ENCODE assay signal across 9 cellular contexts in the genomic region with DNA sequence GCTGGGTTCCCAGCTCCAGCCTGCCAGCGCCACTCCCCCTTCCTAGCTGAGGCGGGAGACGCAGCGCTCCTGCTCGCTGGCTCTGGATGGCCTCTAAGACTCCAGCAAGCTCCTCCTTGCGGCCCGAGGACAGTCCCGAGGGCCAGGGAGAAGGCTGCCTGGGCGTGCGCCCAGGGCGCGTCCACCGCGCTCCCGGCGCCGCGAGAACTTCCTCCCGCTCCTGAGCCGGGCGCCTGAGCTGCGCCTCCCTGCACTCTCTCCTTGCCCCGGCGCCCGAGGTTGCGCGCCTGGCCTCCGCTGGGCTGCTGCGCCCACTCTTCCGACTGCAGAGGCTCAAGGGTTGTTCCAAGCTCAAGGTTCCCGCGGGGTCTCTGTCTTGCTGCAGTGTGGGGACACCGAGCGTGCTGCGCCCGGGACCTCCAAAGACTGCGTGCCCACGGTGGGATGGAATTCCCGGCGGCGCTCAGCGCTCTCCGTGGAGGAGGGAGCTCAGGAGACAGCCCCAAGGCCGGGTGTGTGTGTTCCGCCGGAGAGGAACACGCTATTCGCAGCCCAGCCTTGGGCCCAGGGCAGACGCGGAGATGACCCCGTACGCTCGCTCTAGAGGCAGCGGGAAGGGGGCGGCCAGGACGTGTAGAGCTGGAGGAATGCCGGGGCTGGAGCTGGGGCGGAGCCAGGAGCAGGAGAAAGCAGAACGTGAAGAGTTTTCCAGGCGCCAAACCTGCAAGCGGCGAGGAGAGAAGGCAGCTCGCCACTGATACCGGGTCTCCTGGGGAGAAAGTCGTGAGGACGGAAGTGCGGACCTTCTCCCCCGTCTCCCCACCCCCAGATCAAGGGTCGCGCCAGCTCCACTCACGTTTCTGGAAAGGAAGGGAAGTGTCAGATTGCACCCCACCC. TPM values are rescaled to one million over a fixed set of nuclear protein-coding genes. Genes with fewer than 3 reads are reported as not detected.
DNase-seq lines count a peak whose midpoint lies in the region; ATAC-seq and TF ChIP-seq lines count a peak whose summit lies in the region.
"Had no signal": no experiment of that assay in that cellular context is flagged by ENCODE, and none has a peak within 500 bp of the region (broad histone marks: within the 10 kb centered on the region; RNA-seq: fewer than 3 reads in every experiment).

A gene with protein sequence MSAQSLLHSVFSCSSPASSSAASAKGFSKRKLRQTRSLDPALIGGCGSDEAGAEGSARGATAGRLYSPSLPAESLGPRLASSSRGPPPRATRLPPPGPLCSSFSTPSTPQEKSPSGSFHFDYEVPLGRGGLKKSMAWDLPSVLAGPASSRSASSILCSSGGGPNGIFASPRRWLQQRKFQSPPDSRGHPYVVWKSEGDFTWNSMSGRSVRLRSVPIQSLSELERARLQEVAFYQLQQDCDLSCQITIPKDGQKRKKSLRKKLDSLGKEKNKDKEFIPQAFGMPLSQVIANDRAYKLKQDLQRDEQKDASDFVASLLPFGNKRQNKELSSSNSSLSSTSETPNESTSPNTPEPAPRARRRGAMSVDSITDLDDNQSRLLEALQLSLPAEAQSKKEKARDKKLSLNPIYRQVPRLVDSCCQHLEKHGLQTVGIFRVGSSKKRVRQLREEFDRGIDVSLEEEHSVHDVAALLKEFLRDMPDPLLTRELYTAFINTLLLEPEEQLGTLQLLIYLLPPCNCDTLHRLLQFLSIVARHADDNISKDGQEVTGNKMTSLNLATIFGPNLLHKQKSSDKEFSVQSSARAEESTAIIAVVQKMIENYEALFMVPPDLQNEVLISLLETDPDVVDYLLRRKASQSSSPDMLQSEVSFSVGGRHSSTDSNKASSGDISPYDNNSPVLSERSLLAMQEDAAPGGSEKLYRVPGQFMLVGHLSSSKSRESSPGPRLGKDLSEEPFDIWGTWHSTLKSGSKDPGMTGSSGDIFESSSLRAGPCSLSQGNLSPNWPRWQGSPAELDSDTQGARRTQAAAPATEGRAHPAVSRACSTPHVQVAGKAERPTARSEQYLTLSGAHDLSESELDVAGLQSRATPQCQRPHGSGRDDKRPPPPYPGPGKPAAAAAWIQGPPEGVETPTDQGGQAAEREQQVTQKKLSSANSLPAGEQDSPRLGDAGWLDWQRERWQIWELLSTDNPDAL (N-terminal part only) (minus strand): TSS at position 777 of the 897 bp plus-strand sequence. CDS start 1,092 bp downstream, outside the sequence.

- ATAC-seq in left cardiac atrium (peak; percentile 87 to 93), GM21619 (IDR thresholded peaks at IDR 0.05; ENCODE audit: unreplicated experiment) (no peak)

- peak in 2 of 3 experiments; percentile 76 to 78 for DNase-seq in NCI-H1417 (lab: John Stamatoyannopoulos, UW)
- no peak for DNase-seq in NCI-H1417 treated with DMSO at 0.1 percent for 48 hours (lab: John Stamatoyannopoulos, UW)
- peak; percentile 13 for DNase-seq in T1000 (lab: John Stamatoyannopoulos, UW)
- no peak for DNase-seq in left cardiac atrium
- DNase-seq in retinal pigment epithelial cell (ENCODE audit: low read depth): no peak
- no peak for DNase-seq in LoVo (ENCODE audit: low spot score)
- no peak for DNase-seq in NCI-H1048 (lab: John Stamatoyannopoulos, UW)

- intact Hi-C loops in left cardiac atrium (cut with DNase I): no loop called here

- no peak for TF ChIP-seq CTCF in retinal pigment epithelial cell (conservative IDR thresholded peaks at IDR 0.05; ENCODE audit: low read depth, low read length)

- peak within 1 kb of the TSS; percentile 38 for H3K4me3 ChIP-seq in retinal pigment epithelial cell (ENCODE audit: low read length)
- H3K4me3 ChIP-seq: BLaER1 had no signal

RNA-seq across cellular contexts. Expression of the gene that starts here (rescaled TPM):
- total RNA-seq in left cardiac atrium: 1 to 10 TPM; 5.6 to 5.9 TPM

Comparison
In these comparisons a context has a peak if more than half of its experiments do, and no peak if none do; other contexts are left out.
1. DNase-seq: peak in NCI-H1417 (2 of 3) and T1000 (single experiment); none in NCI-H1417 treated with DMSO at 0.1 percent for 48 hours (single experiment), left cardiac atrium (single experiment), retinal pigment epithelial cell (single experiment), LoVo (single experiment) and NCI-H1048 (single experiment).